ENCODE assay signal across 21 cellular contexts in the genomic region with DNA sequence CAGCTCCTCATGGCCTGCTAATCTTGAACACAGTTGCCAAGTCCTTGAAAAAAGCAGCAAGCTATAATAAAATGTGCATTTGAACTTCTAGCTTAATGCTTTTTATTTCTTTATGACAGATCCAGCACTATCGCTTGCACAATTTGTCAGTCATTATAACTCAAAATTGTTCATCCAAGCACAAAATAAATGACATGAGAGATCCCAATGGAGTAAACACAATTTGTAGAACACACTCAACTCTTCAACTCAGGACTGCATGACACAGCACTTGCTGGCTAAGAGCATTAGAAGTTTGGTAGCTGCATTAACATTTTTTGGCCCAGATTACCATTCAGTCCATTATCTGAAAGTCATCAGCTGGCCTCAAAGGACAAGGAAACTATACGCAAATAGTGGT.
DNase-seq lines count a peak whose midpoint lies in the region; ATAC-seq, FAIRE-seq and TF ChIP-seq lines count a peak whose summit lies in the region.
"Had no signal": no experiment of that assay in that cellular context is flagged by ENCODE, and none has a peak within 500 bp of the region (broad histone marks: within the 10 kb centered on the region; RNA-seq: fewer than 3 reads in every experiment).

No MANE protein-coding gene starts in this region.

- H3K27ac Mint-ChIP-seq in activated naive CD8-positive, alpha-beta T cell: peak overlapping the region; percentile 37
- no peak overlapping the region for H3K27ac Mint-ChIP-seq in activated naive CD8-positive, alpha-beta T cell treated with anti-CD3 and anti-CD28 coated beads, Interleukin-2, amount 50 U/mL, for 24 hours
- H3K27ac Mint-ChIP-seq in Calu3 (ENCODE audit: unreplicated experiment): peak overlapping the region; percentile 60
- H3K27ac Mint-ChIP-seq in endothelial cell (ENCODE audit: unreplicated experiment): no peak overlapping the region
- H3K27ac Mint-ChIP-seq: HFFc6 had no signal

- DNase-seq in activated naive CD8-positive, alpha-beta T cell treated with anti-CD3 and anti-CD28 coated beads, Interleukin-2, amount 50 U/mL, for 24 hours: no peak
- DNase-seq in Calu3 (no peak), retina (peak; percentile 14), endothelial cell (ENCODE audit: low spot score) (no peak)
- DNase-seq: COR-L47, DMS153, HFFc6, NCI-H1048, NCI-H1436 treated with DMSO at 0.1 percent for 48 hours, NCI-H2029 treated with DMSO at 0.1 percent for 48 hours, NCI-H2171 treated with DMSO at 0.1 percent for 48 hours, NCI-H446 treated with DMSO at 0.1 percent for 48 hours, NCI-H748 treated with DMSO at 0.1 percent for 48 hours, Peyer's patch, SHP77 treated with DMSO at 0.1 percent for 48 hours had no signal

- no peaks in the 10 kb centered on the region for H3K9me3 Mint-ChIP-seq in activated naive CD8-positive, alpha-beta T cell (ENCODE audit: low read depth)
- H3K9me3 Mint-ChIP-seq in activated naive CD8-positive, alpha-beta T cell treated with anti-CD3 and anti-CD28 coated beads, Interleukin-2, amount 50 U/mL, for 24 hours: peaks cover 4% of the 10 kb centered on the region
- H3K9me3 Mint-ChIP-seq in Calu3 (ENCODE audit: low read depth, unreplicated experiment) (no peaks in the 10 kb centered on the region), endothelial cell (ENCODE audit: unreplicated experiment) (no peaks in the 10 kb centered on the region)
- H3K9me3 Mint-ChIP-seq: HFFc6 had no signal

- H3K27me3 Mint-ChIP-seq in activated naive CD8-positive, alpha-beta T cell: no peaks in the 10 kb centered on the region
- H3K27me3 Mint-ChIP-seq in activated naive CD8-positive, alpha-beta T cell treated with anti-CD3 and anti-CD28 coated beads, Interleukin-2, amount 50 U/mL, for 24 hours: no peaks in the 10 kb centered on the region
- H3K27me3 Mint-ChIP-seq in Calu3 (ENCODE audit: unreplicated experiment) (no peaks in the 10 kb centered on the region), endothelial cell (ENCODE audit: unreplicated experiment) (no peaks in the 10 kb centered on the region)

- CTCF ChIA-PET in Calu3 (lab: Charles Lee): no interaction called here

- H3K4me1 Mint-ChIP-seq in activated naive CD8-positive, alpha-beta T cell (ENCODE audit: low read depth): peaks cover 82% of the 10 kb centered on the region
- peaks cover 51% of the 10 kb centered on the region for H3K4me1 Mint-ChIP-seq in activated naive CD8-positive, alpha-beta T cell treated with anti-CD3 and anti-CD28 coated beads, Interleukin-2, amount 50 U/mL, for 24 hours
- peaks cover 40% of the 10 kb centered on the region for H3K4me1 Mint-ChIP-seq in Calu3 (ENCODE audit: low read depth, unreplicated experiment)
- H3K4me1 Mint-ChIP-seq in endothelial cell (ENCODE audit: unreplicated experiment): peaks cover 15% of the 10 kb centered on the region

- FAIRE-seq in colon (lab: Jason Lieb, UNC): peak; percentile 43
- FAIRE-seq: GM19239, H54 had no signal

- no TSS peak for BruUV-seq in Calu3 (replicated peaks; lab: Mats Ljungman, UMichigan)

- no peak for ATAC-seq in activated naive CD8-positive, alpha-beta T cell treated with anti-CD3 and anti-CD28 coated beads, Interleukin-2, amount 50 U/mL, for 24 hours
- ATAC-seq in HG03432 (IDR thresholded peaks at IDR 0.05; ENCODE audit: unreplicated experiment) (no peak), esophagus mucosa (no peak)

- TF ChIP-seq CTCF in Calu3 (IDR thresholded peaks at IDR 0.05; ENCODE audit: unreplicated experiment) (no peak), endothelial cell (IDR thresholded peaks at IDR 0.05; ENCODE audit: unreplicated experiment) (no peak)

- intact Hi-C loops in Calu3 (cut with micrococcal nuclease; ENCODE audit: unreplicated experiment): no loop called here

- H3K36me3 Mint-ChIP-seq in activated naive CD8-positive, alpha-beta T cell: peaks cover 31% of the 10 kb centered on the region
- H3K36me3 Mint-ChIP-seq in activated naive CD8-positive, alpha-beta T cell treated with anti-CD3 and anti-CD28 coated beads, Interleukin-2, amount 50 U/mL, for 24 hours (ENCODE audit: low read depth): peaks cover 55% of the 10 kb centered on the region
- H3K36me3 Mint-ChIP-seq in Calu3 (ENCODE audit: insufficient read depth, unreplicated experiment): peaks cover 19% of the 10 kb centered on the region
- peaks cover 4% of the 10 kb centered on the region for H3K36me3 Mint-ChIP-seq in endothelial cell (ENCODE audit: low read depth, unreplicated experiment)

- no peak overlapping the region for H3K4me3 Mint-ChIP-seq in activated naive CD8-positive, alpha-beta T cell
- H3K4me3 Mint-ChIP-seq in activated naive CD8-positive, alpha-beta T cell treated with anti-CD3 and anti-CD28 coated beads, Interleukin-2, amount 50 U/mL, for 24 hours: no peak overlapping the region
- no peak overlapping the region for H3K4me3 Mint-ChIP-seq in Calu3 (ENCODE audit: low read depth, unreplicated experiment)
- no peak overlapping the region for H3K4me3 Mint-ChIP-seq in endothelial cell (ENCODE audit: unreplicated experiment)
- H3K4me3 Mint-ChIP-seq: HFFc6 had no signal

Comparison
In these comparisons a context has a peak if more than half of its experiments do, and no peak if none do; other contexts are left out.
1. H3K27ac Mint-ChIP-seq: peak in activated naive CD8-positive, alpha-beta T cell (single experiment) and Calu3 (single experiment); none in activated naive CD8-positive, alpha-beta T cell treated with anti-CD3 and anti-CD28 coated beads, Interleukin-2, amount 50 U/mL, for 24 hours (single experiment) and endothelial cell (single experiment).